16 cellular contexts compared by ENCODE assay signal in genomic region chr2:24832991-24833671, GRCh38. TPM values are rescaled to one million over a fixed set of nuclear protein-coding genes. Genes with fewer than 3 reads are reported as not detected.
DNase-seq lines count a peak whose midpoint lies in the region; ATAC-seq and TF ChIP-seq lines count a peak whose summit lies in the region.
"Had no signal": no experiment of that assay in that cellular context is flagged by ENCODE, and none has a peak within 500 bp of the region (broad histone marks: within the 10 kb centered on the region; RNA-seq: fewer than 3 reads in every experiment).

No MANE protein-coding gene starts in this region.

- H3K4me3 ChIP-seq in dorsolateral prefrontal cortex = no peak overlapping the region
- H3K4me3 ChIP-seq: cardiac muscle cell, thoracic aorta had no signal

- no peaks in the 10 kb centered on the region for H3K4me1 Mint-ChIP-seq in activated CD4-positive, alpha-beta T cell treated with anti-CD3 and anti-CD28 coated beads, Interleukin-2, amount 10 ng/mL, durations not matched to agents 7 days and 5 days
- no peaks in the 10 kb centered on the region for H3K4me1 Mint-ChIP-seq in stimulated activated effector memory CD8-positive, alpha-beta T cell treated with anti-CD3 and anti-CD28 coated beads, Interleukin-12 subunit alpha, Interleukin-12 subunit beta, amount 100 ng/mL, for 72 hours
- H3K4me1 Mint-ChIP-seq: T-cell had no signal

- CTCF ChIA-PET in activated CD4-positive, alpha-beta T cell treated with anti-CD3 and anti-CD28 coated beads, Interleukin-2, amount 10 ng/mL, durations not matched to agents 7 days and 5 days (lab: Charles Lee) = no interaction called here

- peaks cover 1% of the 10 kb centered on the region for H3K36me3 Mint-ChIP-seq in activated CD4-positive, alpha-beta T cell treated with anti-CD3 and anti-CD28 coated beads, Interleukin-2, amount 10 ng/mL, durations not matched to agents 7 days and 5 days (ENCODE audit: low read depth)
- H3K36me3 Mint-ChIP-seq in stimulated activated effector memory CD8-positive, alpha-beta T cell treated with anti-CD3 and anti-CD28 coated beads, Interleukin-12 subunit alpha, Interleukin-12 subunit beta, amount 100 ng/mL, for 72 hours = peaks cover 29% of the 10 kb centered on the region

- ATAC-seq in stimulated activated effector memory CD8-positive, alpha-beta T cell treated with anti-CD3 and anti-CD28 coated beads, Interleukin-12 subunit alpha, Interleukin-12 subunit beta, amount 100 ng/mL, for 72 hours = no peak
- ATAC-seq in GM18858 (IDR thresholded peaks at IDR 0.05; ENCODE audit: unreplicated experiment) = no peak
- ATAC-seq in GM21723 (IDR thresholded peaks at IDR 0.05; ENCODE audit: unreplicated experiment) = no peak
- ATAC-seq in HG02610 (IDR thresholded peaks at IDR 0.05; ENCODE audit: unreplicated experiment) = no peak
- ATAC-seq: left ventricle myocardium superior, T-cell had no signal

- POLR2A ChIA-PET in activated CD4-positive, alpha-beta T cell treated with anti-CD3 and anti-CD28 coated beads, Interleukin-2, amount 10 ng/mL, durations not matched to agents 7 days and 5 days (lab: Charles Lee) = no interaction called here

- H3K4me3 Mint-ChIP-seq in activated CD4-positive, alpha-beta T cell treated with anti-CD3 and anti-CD28 coated beads, Interleukin-2, amount 10 ng/mL, durations not matched to agents 7 days and 5 days = no peak overlapping the region
- H3K4me3 Mint-ChIP-seq in stimulated activated effector memory CD8-positive, alpha-beta T cell treated with anti-CD3 and anti-CD28 coated beads, Interleukin-12 subunit alpha, Interleukin-12 subunit beta, amount 100 ng/mL, for 72 hours = no peak overlapping the region
- H3K4me3 Mint-ChIP-seq: T-cell had no signal

- peak overlapping the region; percentile 2 for H3K27ac Mint-ChIP-seq in activated CD4-positive, alpha-beta T cell treated with anti-CD3 and anti-CD28 coated beads, Interleukin-2, amount 10 ng/mL, durations not matched to agents 7 days and 5 days
- peak overlapping the region; percentile 8 for H3K27ac Mint-ChIP-seq in stimulated activated effector memory CD8-positive, alpha-beta T cell treated with anti-CD3 and anti-CD28 coated beads, Interleukin-12 subunit alpha, Interleukin-12 subunit beta, amount 100 ng/mL, for 72 hours
- H3K27ac Mint-ChIP-seq: T-cell had no signal

- H3K27ac ChIP-seq in dorsolateral prefrontal cortex = peak overlapping the region in 54 of 59 donors; percentile 14 to 95 (median 86)
- H3K27ac ChIP-seq: cardiac muscle cell, neutrophil, thoracic aorta had no signal

- no peaks in the 10 kb centered on the region for H3K9me3 Mint-ChIP-seq in activated CD4-positive, alpha-beta T cell treated with anti-CD3 and anti-CD28 coated beads, Interleukin-2, amount 10 ng/mL, durations not matched to agents 7 days and 5 days
- no peaks in the 10 kb centered on the region for H3K9me3 Mint-ChIP-seq in stimulated activated effector memory CD8-positive, alpha-beta T cell treated with anti-CD3 and anti-CD28 coated beads, Interleukin-12 subunit alpha, Interleukin-12 subunit beta, amount 100 ng/mL, for 72 hours
- H3K9me3 Mint-ChIP-seq: T-cell had no signal

- intact Hi-C loops in dorsolateral prefrontal cortex (cut with DNase I) = loop anchor here (2.0 to 10.0 kb wide), 6 partner anchors 44 to 362 kb away; partner anchors contain the start of gene DNAJC27 (in 1 of the 2)

- no peak for TF ChIP-seq CTCF in dorsolateral prefrontal cortex (IDR thresholded peaks at IDR 0.05 in 54 of 56, conservative IDR thresholded peaks at IDR 0.05 in 2 of 56; ENCODE audit: low read depth in 1 of 56, partially characterized antibody in 56 of 56)

- DNase-seq in activated CD4-positive, alpha-beta T cell treated with anti-CD3 and anti-CD28 coated beads, Interleukin-2, amount 10 ng/mL, durations not matched to agents 7 days and 5 days = no peak
- no peak for DNase-seq in activated CD4-positive, alpha-beta T cell treated with anti-CD3 and anti-CD28 coated beads, Interleukin-2, amount 50 U/mL, for 48 hours
- peak; percentile 96 for DNase-seq in NCI-H345 (lab: John Stamatoyannopoulos, UW)
- DNase-seq in dorsolateral prefrontal cortex = peak in 3 of 10 donors; percentile 18 to 50 (median 48)
- DNase-seq in stimulated activated effector memory CD8-positive, alpha-beta T cell treated with anti-CD3 and anti-CD28 coated beads, Interleukin-12 subunit alpha, Interleukin-12 subunit beta, amount 100 ng/mL, for 72 hours (ENCODE audit: low spot score in 2 of 2) = no peak
- DNase-seq: activated CD4-positive, alpha-beta T cell treated with anti-CD3 and anti-CD28 coated beads for 48 hours; erythroblast; left ventricle myocardium superior; NCI-H2029 treated with DMSO at 0.1 percent for 48 hours; T-cell had no signal

- H3K27me3 ChIP-seq in dorsolateral prefrontal cortex = no peaks in the 10 kb centered on the region
- H3K27me3 ChIP-seq: cardiac muscle cell, neutrophil had no signal

- H3K27me3 Mint-ChIP-seq in activated CD4-positive, alpha-beta T cell treated with anti-CD3 and anti-CD28 coated beads, Interleukin-2, amount 10 ng/mL, durations not matched to agents 7 days and 5 days = no peaks in the 10 kb centered on the region
- H3K27me3 Mint-ChIP-seq: T-cell had no signal

RNA-seq across cellular contexts. Expression of gene CENPO, which starts 39.9 kb away (rescaled TPM):
- 10 to 100 TPM; 52.0 to 56.4 TPM for total RNA-seq in activated CD4-positive, alpha-beta T cell treated with anti-CD3 and anti-CD28 coated beads, Interleukin-2, amount 10 ng/mL, durations not matched to agents 7 days and 5 days
- 10 to 100 TPM in 27 of 120 experiments, 1 to 10 TPM in 93; 4.9 to 17.9 (median 8.5) TPM for total RNA-seq in dorsolateral prefrontal cortex

RNA-seq across cellular contexts. Expression of gene PTRHD1, which starts 39.9 kb away (rescaled TPM):
- total RNA-seq in activated CD4-positive, alpha-beta T cell treated with anti-CD3 and anti-CD28 coated beads, Interleukin-2, amount 10 ng/mL, durations not matched to agents 7 days and 5 days = 10 to 100 TPM; 31.8 to 33.1 TPM
- total RNA-seq in dorsolateral prefrontal cortex = 10 to 100 TPM; 12.2 to 33.9 (median 21.9) TPM
